Comparison of ENCODE assay signal across 9 cellular contexts in genomic region chr21:34075099-34075425, GRCh38. TPM values are rescaled to one million over a fixed set of nuclear protein-coding genes. Genes with fewer than 3 reads are reported as not detected.
DNase-seq lines count a peak whose midpoint lies in the region; ATAC-seq and TF ChIP-seq lines count a peak whose summit lies in the region.
"Had no signal": no experiment of that assay in that cellular context is flagged by ENCODE, and none has a peak within 500 bp of the region (broad histone marks: within the 10 kb centered on the region; RNA-seq: fewer than 3 reads in every experiment).

No MANE protein-coding gene starts in this region.

- no peak overlapping the region for H3K27ac ChIP-seq in HEK293 (ENCODE audit: extremely low read depth, low read depth, low read length)
- peak overlapping the region in 10 of 21 experiments; percentile 2 to 94 (median 64) for H3K27ac ChIP-seq in skin epidermis

- peaks cover 58% of the 10 kb centered on the region for H3K4me1 Mint-ChIP-seq in activated CD4-positive, alpha-beta memory T cell treated with anti-CD3 and anti-CD28 coated beads for 36 hours (ENCODE audit: low read depth)

- no peak for DNase-seq in activated CD4-positive, alpha-beta memory T cell treated with anti-CD3 and anti-CD28 coated beads for 36 hours
- DNase-seq in islet precursor cell (no peak), NCI-H1436 treated with DMSO at 0.1 percent for 48 hours (lab: John Stamatoyannopoulos, UW) (no peak), NCI-H2171 treated with DMSO at 0.1 percent for 48 hours (lab: John Stamatoyannopoulos, UW) (no peak)
- DNase-seq: NCI-H187 had no signal

- no peaks in the 10 kb centered on the region for H3K27me3 Mint-ChIP-seq in activated CD4-positive, alpha-beta memory T cell treated with anti-CD3 and anti-CD28 coated beads for 36 hours

- no peak for TF ChIP-seq CTCF in HEK293 (tag by site-specific recombination; IDR thresholded peaks at IDR 0.05)

- H3K4me1 ChIP-seq in HEK293 (ENCODE audit: control insufficient read depth, insufficient read depth, low read length): peaks cover 2% of the 10 kb centered on the region; the same call in 1 of the 2 replicates

- no peaks in the 10 kb centered on the region for H3K9me3 Mint-ChIP-seq in activated CD4-positive, alpha-beta memory T cell treated with anti-CD3 and anti-CD28 coated beads for 36 hours

- H3K4me3 ChIP-seq in HEK293 (ENCODE audit: low read depth, low read length): no peak overlapping the region; the same call in 1 of the 2 replicates
- peak overlapping the region; percentile 67 for H3K4me3 ChIP-seq in iPS-11a (ENCODE audit: low read depth, low read length)
- H3K4me3 ChIP-seq in skin epidermis: peak overlapping the region in 6 of 7 experiments; percentile 67 to 82 (median 72)

- no peaks in the 10 kb centered on the region for H3K9me3 ChIP-seq in HEK293 (ENCODE audit: control insufficient read depth, insufficient read depth, low read depth, low read length)

- H3K27ac Mint-ChIP-seq in activated CD4-positive, alpha-beta memory T cell treated with anti-CD3 and anti-CD28 coated beads for 36 hours: peak overlapping the region; percentile 87

- H3K36me3 ChIP-seq in HEK293 (ENCODE audit: control insufficient read depth in 2 of 2, insufficient read depth in 1 of 2, low read length in 2 of 2): no peaks in the 10 kb centered on the region

- CTCF ChIA-PET in HEK293 (lab: Yijun Ruan, JAX): interaction anchor here (0.5 to 1.7 kb wide), 3 partner anchors 127 to 276 kb away, joined by 3 to 11 read pairs (median 6); no protein-coding TSS in a partner anchor
- CTCF ChIA-PET in activated CD4-positive, alpha-beta memory T cell treated with anti-CD3 and anti-CD28 coated beads for 36 hours (lab: Charles Lee): interaction anchor here (0.9 to 4.1 kb wide), 5 partner anchors 15 to 273 kb away, joined by 3 to 40 read pairs (median 5); no protein-coding TSS in a partner anchor

- ATAC-seq in HG03469 (IDR thresholded peaks at IDR 0.05; ENCODE audit: unreplicated experiment): no peak

- H3K36me3 Mint-ChIP-seq in activated CD4-positive, alpha-beta memory T cell treated with anti-CD3 and anti-CD28 coated beads for 36 hours: peaks cover 50% of the 10 kb centered on the region

- POLR2A ChIA-PET in HEK293 (lab: Yijun Ruan, JAX): interaction anchor here (2.0 kb wide), 1 partner anchor 13 kb away, joined by 5 read pairs; no protein-coding TSS in a partner anchor
- POLR2A ChIA-PET in activated CD4-positive, alpha-beta memory T cell treated with anti-CD3 and anti-CD28 coated beads for 36 hours (lab: Charles Lee): interaction anchor here (1.1 to 4.2 kb wide), 8 partner anchors 8 to 160 kb away, joined by 3 to 53 read pairs (median 6); partner anchors contain the start of gene ATP5PO

- H3K4me3 Mint-ChIP-seq in activated CD4-positive, alpha-beta memory T cell treated with anti-CD3 and anti-CD28 coated beads for 36 hours: peak overlapping the region; percentile 95

- intact Hi-C loops in activated CD4-positive, alpha-beta memory T cell treated with anti-CD3 and anti-CD28 coated beads for 36 hours (cut with micrococcal nuclease): loop anchor here (2.0 to 10.0 kb wide), 3 partner anchors 53 to 430 kb away; partner anchors contain the start of genes CRYZL1 and ITSN1

TF ChIP-seq in HEK293, 187 proteins besides CTCF, POLR2A, EP300 and RAD21:
- TF ChIP-seq KLF1 (tag by site-specific recombination; IDR thresholded peaks at IDR 0.05) (no peak), KLF9 (tag by site-specific recombination; IDR thresholded peaks at IDR 0.05; ENCODE audit: low read depth) (no peak), BCL6B (tag by site-specific recombination; IDR thresholded peaks at IDR 0.05) (no peak), ZNF394 (tag by site-specific recombination; IDR thresholded peaks at IDR 0.05; ENCODE audit: borderline replicate concordance) (no peak), SCRT2 (tag by site-specific recombination; IDR thresholded peaks at IDR 0.05) (peak; percentile 61; the same call in 1 of the 2 replicates), PRDM4 (tag by site-specific recombination; IDR thresholded peaks at IDR 0.05) (no peak)

RNA-seq across cellular contexts. Expression of gene MRPS6, which starts 1.7 kb away (rescaled TPM):
- total RNA-seq in activated CD4-positive, alpha-beta memory T cell treated with anti-CD3 and anti-CD28 coated beads for 36 hours: 100 to 1,000 TPM; 114 to 117 TPM

RNA-seq across cellular contexts. Expression of gene SLC5A3, which starts 1.7 kb away (rescaled TPM):
- total RNA-seq in activated CD4-positive, alpha-beta memory T cell treated with anti-CD3 and anti-CD28 coated beads for 36 hours: 10 to 100 TPM; 25.7 to 27.5 TPM
